8 cellular contexts compared by ENCODE assay signal in genomic region chr1:12143631-12144155, GRCh38. TPM values are rescaled to one million over a fixed set of nuclear protein-coding genes. Genes with fewer than 3 reads are reported as not detected.
DNase-seq lines count a peak whose midpoint lies in the region; ATAC-seq, FAIRE-seq and TF ChIP-seq lines count a peak whose summit lies in the region.

No MANE protein-coding gene starts in this region.

- peak; percentile 30 to 88 for TF ChIP-seq EP300 in tibial nerve (IDR thresholded peaks at IDR 0.05)

- TF ChIP-seq POLR2A in tibial nerve (IDR thresholded peaks at IDR 0.05) = no peak

- WGBS in tibial nerve, 2 donors = 41 to 54% methylated on average over 17 of the region's 17 CpGs

- H3K27me3 Mint-ChIP-seq in activated CD4-positive, alpha-beta T cell treated with anti-CD3 and anti-CD28 coated beads, Interleukin-2, amount 10 ng/mL, durations not matched to agents 24 days and 14 days = no peaks in the 10 kb centered on the region
- H3K27me3 Mint-ChIP-seq in central memory CD8-positive, alpha-beta T cell = no peaks in the 10 kb centered on the region
- H3K27me3 Mint-ChIP-seq in memory B cell = no peaks in the 10 kb centered on the region

- peak; percentile 75 for FAIRE-seq in RCC 7860 (lab: Jason Lieb, UNC)

- H3K4me3 ChIP-seq in tibial nerve (no peak overlapping the region), HAP-1 (no peak overlapping the region)

- H3K36me3 ChIP-seq in tibial nerve = no peaks in the 10 kb centered on the region
- H3K36me3 ChIP-seq in HAP-1 (replicated peaks) = no peaks in the 10 kb centered on the region

- H3K36me3 Mint-ChIP-seq in activated CD4-positive, alpha-beta T cell treated with anti-CD3 and anti-CD28 coated beads, Interleukin-2, amount 10 ng/mL, durations not matched to agents 24 days and 14 days (ENCODE audit: low read depth) = peaks cover 11% of the 10 kb centered on the region
- H3K36me3 Mint-ChIP-seq in central memory CD8-positive, alpha-beta T cell (ENCODE audit: insufficient read depth) = no peaks in the 10 kb centered on the region
- no peaks in the 10 kb centered on the region for H3K36me3 Mint-ChIP-seq in memory B cell

- H3K4me3 Mint-ChIP-seq in activated CD4-positive, alpha-beta T cell treated with anti-CD3 and anti-CD28 coated beads, Interleukin-2, amount 10 ng/mL, durations not matched to agents 24 days and 14 days = peak overlapping the region; percentile 43
- H3K4me3 Mint-ChIP-seq in central memory CD8-positive, alpha-beta T cell = no peak overlapping the region
- peak overlapping the region; percentile 33 for H3K4me3 Mint-ChIP-seq in memory B cell

- peak; percentile 79 for DNase-seq in activated CD4-positive, alpha-beta T cell treated with anti-CD3 and anti-CD28 coated beads, Interleukin-2, amount 10 ng/mL, durations not matched to agents 24 days and 14 days
- DNase-seq in activated CD4-positive, alpha-beta T cell treated with anti-CD3 and anti-CD28 coated beads for 48 hours = no peak
- peak; percentile 87 for DNase-seq in RCC 7860 (ENCODE audit: low spot score)
- no peak for DNase-seq in central memory CD8-positive, alpha-beta T cell (ENCODE audit: low spot score in 2 of 2)
- no peak for DNase-seq in memory B cell (ENCODE audit: low spot score in 2 of 2)
- DNase-seq in tibial nerve (ENCODE audit: low spot score in 2 of 2) = peak; percentile 48 to 70
- no peak for DNase-seq in HAP-1 (ENCODE audit: low spot score in 2 of 2)

- H3K4me1 Mint-ChIP-seq in activated CD4-positive, alpha-beta T cell treated with anti-CD3 and anti-CD28 coated beads, Interleukin-2, amount 10 ng/mL, durations not matched to agents 24 days and 14 days = peaks cover 45% of the 10 kb centered on the region
- peaks cover 29% of the 10 kb centered on the region for H3K4me1 Mint-ChIP-seq in central memory CD8-positive, alpha-beta T cell
- H3K4me1 Mint-ChIP-seq in memory B cell = peaks cover 37% of the 10 kb centered on the region

- in situ Hi-C loops in HAP-1 (cut with MboI; ENCODE audit: low sequenced_read_pairs) = no loop called here

- peak overlapping the region; percentile 85 for H3K27ac Mint-ChIP-seq in activated CD4-positive, alpha-beta T cell treated with anti-CD3 and anti-CD28 coated beads, Interleukin-2, amount 10 ng/mL, durations not matched to agents 24 days and 14 days
- peak overlapping the region; percentile 60 for H3K27ac Mint-ChIP-seq in central memory CD8-positive, alpha-beta T cell (ENCODE audit: low read depth)
- H3K27ac Mint-ChIP-seq in memory B cell = peak overlapping the region; percentile 81

- ATAC-seq in central memory CD8-positive, alpha-beta T cell (replicated peaks; ENCODE audit: extremely low read depth, poor library complexity, severe bottlenecking) = peak; percentile 40
- peak; percentile 85 for ATAC-seq in memory B cell (ENCODE audit: low read depth)
- no peak for ATAC-seq in HG03571 (IDR thresholded peaks at IDR 0.05; ENCODE audit: unreplicated experiment)

- H3K4me1 ChIP-seq in tibial nerve = peaks cover 0 to 67% (median 33%) of the 10 kb centered on the region in 4 donors
- H3K4me1 ChIP-seq in HAP-1 = no peaks in the 10 kb centered on the region

- H3K9me3 ChIP-seq in tibial nerve = no peaks in the 10 kb centered on the region
- H3K9me3 ChIP-seq in HAP-1 = no peaks in the 10 kb centered on the region

- TF ChIP-seq CTCF in tibial nerve (IDR thresholded peaks at IDR 0.05) = no peak

- H3K27ac ChIP-seq in tibial nerve = peak overlapping the region; percentile 47 to 81 (median 76)

- H3K9me3 Mint-ChIP-seq in activated CD4-positive, alpha-beta T cell treated with anti-CD3 and anti-CD28 coated beads, Interleukin-2, amount 10 ng/mL, durations not matched to agents 24 days and 14 days = no peaks in the 10 kb centered on the region
- H3K9me3 Mint-ChIP-seq in central memory CD8-positive, alpha-beta T cell = no peaks in the 10 kb centered on the region
- no peaks in the 10 kb centered on the region for H3K9me3 Mint-ChIP-seq in memory B cell

- intact Hi-C loops in activated CD4-positive, alpha-beta T cell treated with anti-CD3 and anti-CD28 coated beads, Interleukin-2, amount 10 ng/mL, durations not matched to agents 24 days and 14 days (cut with micrococcal nuclease) = loop anchor here (2.0 kb wide), 1 partner anchor 17 kb away; no protein-coding TSS in a partner anchor

- H3K27me3 ChIP-seq in tibial nerve (no peaks in the 10 kb centered on the region), HAP-1 (ENCODE audit: low read depth) (no peaks in the 10 kb centered on the region)

RNA-seq across cellular contexts. Expression of gene TNFRSF1B, which starts 23.1 kb away (rescaled TPM):
- total RNA-seq in activated CD4-positive, alpha-beta T cell treated with anti-CD3 and anti-CD28 coated beads, Interleukin-2, amount 10 ng/mL, durations not matched to agents 24 days and 14 days = 145 TPM in 2 replicates
- 10 to 100 TPM; 27.4 to 62.1 (median 43.5) TPM for total RNA-seq in tibial nerve

Comparison
In these comparisons a context has a peak if more than half of its experiments do, and no peak if none do; other contexts are left out.
1. DNase-seq: peak in activated CD4-positive, alpha-beta T cell treated with anti-CD3 and anti-CD28 coated beads, Interleukin-2, amount 10 ng/mL, durations not matched to agents 24 days and 14 days (single experiment), RCC 7860 (single experiment) and tibial nerve (2 of 2); none in activated CD4-positive, alpha-beta T cell treated with anti-CD3 and anti-CD28 coated beads for 48 hours (single experiment), central memory CD8-positive, alpha-beta T cell (0 of 2), memory B cell (0 of 2) and HAP-1 (0 of 2).
2. Peak in every context shown above with its lines, with median percentiles within 50 percentile points of each other: H3K27ac Mint-ChIP-seq.